ENCODE assay signal across 12 cellular contexts in the genomic region with DNA sequence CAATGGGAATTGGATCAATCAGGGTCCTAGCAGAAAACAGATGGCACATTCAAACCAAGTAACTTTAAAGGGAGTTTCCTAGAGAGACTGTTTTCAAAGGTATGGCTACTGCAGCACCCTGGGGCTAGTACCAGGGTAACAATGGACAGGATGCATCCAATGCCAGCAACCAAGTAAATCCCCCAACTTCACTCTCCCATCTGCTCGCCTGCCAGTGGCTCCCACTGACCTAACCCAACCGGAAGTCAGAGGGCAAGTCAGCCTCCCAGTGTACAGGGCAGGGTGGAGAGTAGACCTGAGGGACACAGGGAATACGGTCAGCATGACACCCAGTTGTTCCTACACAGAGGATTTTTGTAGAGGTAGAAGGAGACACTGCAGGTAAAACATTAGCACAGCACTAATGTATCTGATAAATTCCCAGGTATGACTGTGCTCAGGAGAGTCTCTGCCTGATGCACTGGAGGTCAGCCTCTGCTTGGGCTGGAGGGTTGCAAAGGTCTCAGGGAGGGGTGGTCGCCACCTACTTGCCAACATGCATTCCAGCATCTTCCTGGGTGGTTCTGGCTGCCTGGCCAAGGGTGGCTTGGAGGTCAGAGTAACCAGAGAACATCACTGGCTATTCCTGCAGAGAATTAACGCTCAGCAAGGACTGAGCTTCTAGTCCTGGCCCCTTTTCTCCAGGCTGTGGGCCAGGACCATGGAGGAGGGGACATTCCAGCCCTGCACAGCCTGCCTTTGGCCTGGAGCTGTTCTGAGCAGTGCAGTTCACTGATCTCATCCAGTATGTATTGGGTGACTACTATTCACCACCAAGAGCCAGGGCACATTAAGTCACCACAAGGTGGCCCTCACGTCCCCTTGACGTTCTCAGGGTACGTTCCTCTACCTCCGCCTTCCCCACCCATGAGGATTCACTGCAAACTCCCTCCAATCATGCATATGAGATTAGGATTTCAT. TPM values are rescaled to one million over a fixed set of nuclear protein-coding genes. Genes with fewer than 3 reads are reported as not detected.
A peak's percentile ranks its signal among the peaks of the same experiment; 100 is the strongest.
DNase-seq lines count a peak whose midpoint lies in the region; ATAC-seq, FAIRE-seq and TF ChIP-seq lines count a peak whose summit lies in the region.
"Had no signal": no experiment of that assay in that cellular context is flagged by ENCODE, and none has a peak within 500 bp of the region (broad histone marks: within the 10 kb centered on the region; RNA-seq: fewer than 3 reads in every experiment).

No MANE protein-coding gene starts in this region.

- TF ChIP-seq POLR2A in endothelial cell of umbilical vein (IDR thresholded peaks at IDR 0.05; ENCODE audit: low read depth, low read length): no peak
- no peak for TF ChIP-seq POLR2A in upper lobe of left lung (IDR thresholded peaks at IDR 0.05)

- POLR2A ChIA-PET in endothelial cell of umbilical vein (lab: Charles Lee): no interaction called here

- no peak overlapping the region for H3K9ac ChIP-seq in endothelial cell of umbilical vein (replicated peaks; ENCODE audit: extremely low read depth, insufficient read depth, low read length)

- H3K9me3 Mint-ChIP-seq in stimulated activated memory B cell treated with anti-CD40 and anti-IgM and Interleukin-4, amounts not matched to agents 10 μg/mL and 1 μg/mL and 100 μg/mL, for 72 hours: no peaks in the 10 kb centered on the region

- H3K4me3 Mint-ChIP-seq in stimulated activated memory B cell treated with anti-CD40 and anti-IgM and Interleukin-4, amounts not matched to agents 10 μg/mL and 1 μg/mL and 100 μg/mL, for 72 hours: no peak overlapping the region

- peaks cover 18% of the 10 kb centered on the region for H3K4me1 Mint-ChIP-seq in stimulated activated memory B cell treated with anti-CD40 and anti-IgM and Interleukin-4, amounts not matched to agents 10 μg/mL and 1 μg/mL and 100 μg/mL, for 72 hours

- H3K4me3 ChIP-seq in right atrium auricular region (no peak overlapping the region), endothelial cell of umbilical vein (replicated peaks in 1 of 3; ENCODE audit: insufficient read depth in 1 of 3, low read depth in 1 of 3, low read length in 3 of 3) (no peak overlapping the region), upper lobe of left lung (no peak overlapping the region)
- H3K4me3 ChIP-seq: hepatocyte, testis had no signal

- 49 to 54% methylated on average over 7 to 9 of the region's 9 CpGs for WGBS in upper lobe of left lung, 2 donors

- DNase-seq in Right ventricle myocardium inferior (ENCODE audit: missing footprints): no peak
- no peak for DNase-seq in right atrium auricular region (ENCODE audit: low spot score)
- peak; percentile 35 for DNase-seq in NCI-H69 (lab: John Stamatoyannopoulos, UW)
- DNase-seq in endothelial cell of umbilical vein (ENCODE audit: low read depth, low spot score): peak; percentile 53
- DNase-seq in upper lobe of left lung: no peak
- no peak for DNase-seq in posterior cingulate gyrus
- no peak for DNase-seq in KG1 (lab: John Stamatoyannopoulos, UW)
- DNase-seq: activated T-cell treated with anti-CD3 and anti-CD28 coated beads, Interleukin-2, amount 50 U/mL, for 48 hours; NCI-H2227 treated with DMSO at 0.1 percent for 48 hours; testis had no signal

- H3K27me3 Mint-ChIP-seq in stimulated activated memory B cell treated with anti-CD40 and anti-IgM and Interleukin-4, amounts not matched to agents 10 μg/mL and 1 μg/mL and 100 μg/mL, for 72 hours: peaks cover 73% of the 10 kb centered on the region

- H3K4me1 ChIP-seq in right atrium auricular region (peaks cover 0 to 15% of the 10 kb centered on the region in 2 donors), endothelial cell of umbilical vein (ENCODE audit: control insufficient read depth, extremely low read depth, insufficient read depth, low read length) (no peaks in the 10 kb centered on the region), upper lobe of left lung (peaks cover 0 to 18% (median 13%) of the 10 kb centered on the region in 4 donors)

- no peaks in the 10 kb centered on the region for H3K9me1 ChIP-seq in endothelial cell of umbilical vein (replicated peaks; ENCODE audit: control insufficient read depth, extremely low read depth, insufficient read depth, low read length)

- H4K20me1 ChIP-seq in endothelial cell of umbilical vein (replicated peaks; ENCODE audit: control insufficient read depth, extremely low read depth, insufficient read depth, low read length): no peaks in the 10 kb centered on the region

- H3K27me3 ChIP-seq in right atrium auricular region: no peaks in the 10 kb centered on the region
- peaks cover 17 to 19% of the 10 kb centered on the region in 2 experiments for H3K27me3 ChIP-seq in endothelial cell of umbilical vein (ENCODE audit: control insufficient read depth in 2 of 2, insufficient read depth in 2 of 2, low read length in 2 of 2)
- H3K27me3 ChIP-seq in upper lobe of left lung: peaks cover 0 to 4% (median 2%) of the 10 kb centered on the region in 4 donors
- H3K27me3 ChIP-seq: testis had no signal

- H3K9me3 ChIP-seq in right atrium auricular region (no peaks in the 10 kb centered on the region), endothelial cell of umbilical vein (replicated peaks; ENCODE audit: control insufficient read depth, insufficient read depth, low read length) (no peaks in the 10 kb centered on the region), upper lobe of left lung (peaks cover 0 to 3% (median 0%) of the 10 kb centered on the region in 4 donors)
- H3K9me3 ChIP-seq: testis had no signal

- intact Hi-C loops in Right ventricle myocardium inferior (cut with DNase I) (no loop called here), endothelial cell of umbilical vein (cut with micrococcal nuclease) (loop anchor here (5.0 kb wide), 3 partner anchors 385 to 985 kb away; partner anchors contain the start of gene SFPQ), posterior cingulate gyrus (cut with DNase I) (no loop called here)

- H3K27ac ChIP-seq in right atrium auricular region (no peak overlapping the region), endothelial cell of umbilical vein (ENCODE audit: insufficient read depth, low read depth, low read length) (no peak overlapping the region), upper lobe of left lung (peak overlapping the region in 1 of 4 donors; percentile 44)
- H3K27ac ChIP-seq: hepatocyte, testis had no signal

- TF ChIP-seq CTCF in right atrium auricular region (IDR thresholded peaks at IDR 0.05): peak in 1 of 2 donors; percentile 53
- peak; percentile 31 to 40 for TF ChIP-seq CTCF in endothelial cell of umbilical vein (IDR thresholded peaks at IDR 0.05; ENCODE audit: extremely low read depth in 1 of 2, insufficient read depth in 1 of 2, low read depth in 1 of 2, low read length in 2 of 2)
- TF ChIP-seq CTCF in upper lobe of left lung (IDR thresholded peaks at IDR 0.05): peak in 4 of 6 experiments; percentile 11 to 25 (median 17)

- no TSS peak for BruUV-seq in endothelial cell of umbilical vein (replicated peaks; lab: Mats Ljungman, UMichigan)

- no peaks in the 10 kb centered on the region for H3K36me3 ChIP-seq in right atrium auricular region
- H3K36me3 ChIP-seq in endothelial cell of umbilical vein (ENCODE audit: control insufficient read depth in 2 of 2, extremely low read depth in 1 of 2, insufficient read depth in 2 of 2, low read length in 2 of 2): no peaks in the 10 kb centered on the region
- no peaks in the 10 kb centered on the region for H3K36me3 ChIP-seq in upper lobe of left lung

- no peaks in the 10 kb centered on the region for H3K36me3 Mint-ChIP-seq in stimulated activated memory B cell treated with anti-CD40 and anti-IgM and Interleukin-4, amounts not matched to agents 10 μg/mL and 1 μg/mL and 100 μg/mL, for 72 hours

- H3K79me2 ChIP-seq in endothelial cell of umbilical vein (ENCODE audit: control insufficient read depth, insufficient read depth, low read length): no peaks in the 10 kb centered on the region
- H3K79me2 ChIP-seq: hepatocyte had no signal

- FAIRE-seq in endothelial cell of umbilical vein (lab: Jason Lieb, UNC): peak; percentile 28

- TF ChIP-seq EP300 in upper lobe of left lung (IDR thresholded peaks at IDR 0.05): no peak

- no peak overlapping the region for H3K27ac Mint-ChIP-seq in stimulated activated memory B cell treated with anti-CD40 and anti-IgM and Interleukin-4, amounts not matched to agents 10 μg/mL and 1 μg/mL and 100 μg/mL, for 72 hours

- CTCF ChIA-PET in endothelial cell of umbilical vein (lab: Charles Lee): interaction anchor here (1.7 to 4.0 kb wide), 3 partner anchors 64 to 79 kb away, joined by 9 to 83 read pairs (median 59); partner anchors contain the start of gene SMIM12

- ATAC-seq in Right ventricle myocardium inferior (peak; percentile 20), upper lobe of left lung (ENCODE audit: low FRiP score in 2 of 2) (no peak)
- ATAC-seq in stimulated activated memory B cell treated with anti-CD40 and anti-IgM and Interleukin-4, amounts not matched to agents 10 μg/mL and 1 μg/mL and 100 μg/mL, for 72 hours: no peak

- dilution Hi-C loops in endothelial cell of umbilical vein (cut with MboI; ENCODE audit: extremely low pct_ligation_motif_present, low sequenced_read_pairs): no loop called here

- no peak overlapping the region for H3K4me2 ChIP-seq in endothelial cell of umbilical vein (ENCODE audit: insufficient read depth, low read length)
- H3K4me2 ChIP-seq: hepatocyte had no signal

- H2AFZ ChIP-seq in endothelial cell of umbilical vein (ENCODE audit: low read depth, low read length): no peak overlapping the region
- H2AFZ ChIP-seq: hepatocyte had no signal

RNA-seq across cellular contexts. Expression of gene GJA4, which starts 5.1 kb away (rescaled TPM):
- 23.0 TPM for total RNA-seq in Right ventricle myocardium inferior
- total RNA-seq in right atrium auricular region: 10 to 100 TPM; 31.6 to 50.9 TPM
- 22.1 TPM in 2 replicates for total RNA-seq in endothelial cell of umbilical vein
- polyA plus RNA-seq in endothelial cell of umbilical vein: 175 and 265 TPM in 2 replicates
- 56.7 and 70.5 TPM in 2 replicates for polyA plus RNA-seq in endothelial cell of umbilical vein (2011; cell fraction: cytosol; rRNA removed)
- polyA plus RNA-seq in endothelial cell of umbilical vein (2011; cell fraction: nucleus; rRNA removed): 21.7 and 27.7 TPM in 2 replicates
- 3.1 and 3.6 TPM in 2 replicates for polyA plus RNA-seq in endothelial cell of umbilical vein (2012)
- 84.2 and 89.6 TPM in 2 replicates for polyA minus RNA-seq in endothelial cell of umbilical vein
- not detected for polyA minus RNA-seq in endothelial cell of umbilical vein (2011; cell fraction: cytosol; rRNA and poly(A)+ RNA removed)
- polyA minus RNA-seq in endothelial cell of umbilical vein (2011; cell fraction: nucleus; rRNA and poly(A)+ RNA removed): 15.0 and 19.9 TPM in 2 replicates
- 10 to 100 TPM in 4 of 6 donors, 1 to 10 TPM in 2; 5.2 to 41.1 (median 19.2) TPM for total RNA-seq in upper lobe of left lung

RNA-seq across cellular contexts. Expression of gene GJB3, which starts 6.7 kb away (rescaled TPM):
- total RNA-seq in Right ventricle myocardium inferior: not detected
- total RNA-seq in right atrium auricular region: under 1 TPM in 1 of 2 donors, not detected in 1; 0.28 TPM
- total RNA-seq in endothelial cell of umbilical vein: not detected in 2 replicates
- polyA plus RNA-seq in endothelial cell of umbilical vein: 0.05 TPM in 1 of 2 replicates, not detected in the other
- 0.03 TPM in 1 of 2 replicates, not detected in the other for polyA plus RNA-seq in endothelial cell of umbilical vein (2011; cell fraction: cytosol; rRNA removed)
- polyA plus RNA-seq in endothelial cell of umbilical vein (2011; cell fraction: nucleus; rRNA removed): not detected in 2 replicates
- polyA plus RNA-seq in endothelial cell of umbilical vein (2012): not detected in 2 replicates
- not detected in 2 replicates for polyA minus RNA-seq in endothelial cell of umbilical vein
- polyA minus RNA-seq in endothelial cell of umbilical vein (2011; cell fraction: cytosol; rRNA and poly(A)+ RNA removed): 11.2 TPM
- 0.24 TPM in 1 of 2 replicates, not detected in the other for polyA minus RNA-seq in endothelial cell of umbilical vein (2011; cell fraction: nucleus; rRNA and poly(A)+ RNA removed)
- total RNA-seq in upper lobe of left lung: 1 to 10 TPM in 2 of 6 donors, under 1 TPM in 2, not detected in 2; 0.29 to 3.3 (median 1.4) TPM

RNA-seq across cellular contexts. Expression of gene GJB4, which starts 28.2 kb away (rescaled TPM):
- total RNA-seq in Right ventricle myocardium inferior: not detected
- total RNA-seq in right atrium auricular region: not detected
- total RNA-seq in endothelial cell of umbilical vein: not detected in 2 replicates
- polyA plus RNA-seq in endothelial cell of umbilical vein: not detected in 2 replicates
- polyA plus RNA-seq in endothelial cell of umbilical vein (2011; cell fraction: cytosol; rRNA removed): not detected in 2 replicates
- polyA plus RNA-seq in endothelial cell of umbilical vein (2011; cell fraction: nucleus; rRNA removed): not detected in 2 replicates
- not detected in 2 replicates for polyA plus RNA-seq in endothelial cell of umbilical vein (2012)
- polyA minus RNA-seq in endothelial cell of umbilical vein: not detected in 2 replicates
- not detected for polyA minus RNA-seq in endothelial cell of umbilical vein (2011; cell fraction: cytosol; rRNA and poly(A)+ RNA removed)
- polyA minus RNA-seq in endothelial cell of umbilical vein (2011; cell fraction: nucleus; rRNA and poly(A)+ RNA removed): not detected in 2 replicates
- total RNA-seq in upper lobe of left lung: not detected
- total RNA-seq: testis had no signal

RNA-seq across cellular contexts. Expression of gene GJB5, which starts 32.9 kb away (rescaled TPM):
- total RNA-seq in Right ventricle myocardium inferior (not detected), right atrium auricular region (not detected), endothelial cell of umbilical vein (not detected in 2 replicates), upper lobe of left lung (under 1 TPM in 3 of 6 donors, not detected in 3; 0.17 to 0.89 (median 0.30) TPM)
- polyA plus RNA-seq in endothelial cell of umbilical vein: not detected in 2 replicates
- not detected in 2 replicates for polyA plus RNA-seq in endothelial cell of umbilical vein (2011; cell fraction: cytosol; rRNA removed)
- not detected in 2 replicates for polyA plus RNA-seq in endothelial cell of umbilical vein (2011; cell fraction: nucleus; rRNA removed)
- not detected in 2 replicates for polyA plus RNA-seq in endothelial cell of umbilical vein (2012)
- not detected in 2 replicates for polyA minus RNA-seq in endothelial cell of umbilical vein
- 4.1 TPM for polyA minus RNA-seq in endothelial cell of umbilical vein (2011; cell fraction: cytosol; rRNA and poly(A)+ RNA removed)
- polyA minus RNA-seq in endothelial cell of umbilical vein (2011; cell fraction: nucleus; rRNA and poly(A)+ RNA removed): not detected in 2 replicates
- total RNA-seq: testis had no signal

Comparison
In these comparisons a context has a peak if more than half of its experiments do, and no peak if none do; other contexts are left out.
1. DNase-seq: peak in NCI-H69 (single experiment) and endothelial cell of umbilical vein (single experiment); none in Right ventricle myocardium inferior (single experiment), right atrium auricular region (single experiment), upper lobe of left lung (0 of 2), posterior cingulate gyrus (0 of 10) and KG1 (single experiment).